Comparison of ENCODE assay signal across 8 cellular contexts in the genomic region with DNA sequence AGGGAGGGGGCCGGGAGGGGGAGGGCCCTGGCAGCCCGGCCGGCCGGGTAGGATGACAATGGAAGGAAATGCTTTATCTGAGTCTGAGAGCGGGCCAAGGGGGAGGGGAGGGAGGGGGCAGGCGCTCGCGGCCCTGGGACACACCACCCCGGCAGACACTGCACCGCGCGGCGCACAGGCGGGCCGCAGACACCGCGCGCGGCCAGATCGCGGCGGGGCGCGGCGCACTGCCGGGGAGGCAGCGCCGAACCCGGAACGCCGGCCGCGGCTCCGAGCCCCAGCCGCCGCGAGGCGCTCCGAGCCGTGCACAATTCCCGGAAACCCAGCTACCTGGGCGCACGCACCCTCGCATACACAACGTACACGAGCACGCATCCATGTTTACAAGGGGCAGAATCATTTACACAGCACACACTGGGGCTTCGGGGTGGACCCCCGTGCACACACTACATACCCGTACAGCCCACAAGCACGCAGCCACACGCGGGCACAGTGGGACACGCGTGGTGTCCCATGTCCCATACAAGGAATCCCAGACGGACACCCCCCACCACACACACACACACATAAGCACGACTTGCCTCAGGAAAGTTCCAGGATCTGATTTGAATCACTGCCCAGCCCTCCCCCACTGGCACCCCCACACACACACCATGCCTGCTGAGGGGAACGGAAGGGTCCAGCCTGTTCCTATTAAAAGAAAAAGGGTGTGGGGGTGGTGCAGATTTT. TPM values are rescaled to one million over a fixed set of nuclear protein-coding genes. Genes with fewer than 3 reads are reported as not detected.
DNase-seq lines count a peak whose midpoint lies in the region; ATAC-seq and TF ChIP-seq lines count a peak whose summit lies in the region.

TSS of gene HDAC7 (minus strand) at position 2 of the 729 bp plus-strand sequence. CDS start 118 bp downstream, outside the sequence.

- peak within 1 kb of the TSS; percentile 84 for H3K4me3 ChIP-seq in AG04449 (ENCODE audit: low read depth, low read length)
- peak within 1 kb of the TSS; percentile 81 for H3K4me3 ChIP-seq in ovary
- peak within 1 kb of the TSS; percentile 82 for H3K4me3 ChIP-seq in upper lobe of right lung

- POLR2A ChIA-PET in AG04449 (lab: Yijun Ruan, JAX): interaction anchor here (0.8 to 3.4 kb wide), 8 partner anchors 8 to 61 kb away, joined by 3 to 14 read pairs (median 8); no protein-coding TSS in a partner anchor

- no peak for TF ChIP-seq EP300 in ovary (IDR thresholded peaks at IDR 0.05)

- DNase-seq in AG04449 (ENCODE audit: low read depth, low spot score) (no peak), HUDEP-2 (lab: John Stamatoyannopoulos, UW; ENCODE audit: unreplicated experiment in 76 of 76) (peak in 65 of 76 experiments; percentile 26 to 84 (median 67)), Right ventricle myocardium inferior (ENCODE audit: missing footprints) (peak; percentile 94), ovary (peak; percentile 85 to 92 (median 91)), upper lobe of right lung (peak; percentile 92)
- peak; percentile 70 for DNase-seq in activated naive CD8-positive, alpha-beta T cell treated with anti-CD3 and anti-CD28 coated beads, Interleukin-2, amount 50 U/mL, for 16 hours (ENCODE audit: low read depth, low spot score)

- peak; percentile 72 for TF ChIP-seq POLR2A in ovary (IDR thresholded peaks at IDR 0.05)

- ATAC-seq in GM18909 (IDR thresholded peaks at IDR 0.05; ENCODE audit: poor library complexity, unreplicated experiment) (peak; percentile 39), SK-N-SH treated with all-trans-retinoic acid at 6 μM for 48 hours (peak; percentile 50), Right ventricle myocardium inferior (peak; percentile 73), upper lobe of right lung (peak; percentile 76)

- H3K27ac ChIP-seq in ovary (peak within 1 kb of the TSS; percentile 93 to 96), upper lobe of right lung (peak within 1 kb of the TSS; percentile 97)

- CTCF ChIA-PET in AG04449 (lab: Yijun Ruan, JAX): interaction anchor here (0.9 to 39.4 kb wide), 6 partner anchors 8 to 105 kb away, joined by 3 to 751 read pairs (median 4); no protein-coding TSS in a partner anchor

- H3K9me3 ChIP-seq in ovary (no peaks in the 10 kb centered on the region), upper lobe of right lung (no peaks in the 10 kb centered on the region)

- H3K36me3 ChIP-seq in ovary: no peaks in the 10 kb centered on the region
- no peaks in the 10 kb centered on the region for H3K36me3 ChIP-seq in upper lobe of right lung

- 0 to 1% (median 1%) methylated on average over 45 to 58 of the region's 58 CpGs for WGBS in ovary, 3 donors

- TF ChIP-seq CTCF in AG04449 (IDR thresholded peaks at IDR 0.05; ENCODE audit: insufficient read depth, low read length, missing control alignments): no peak
- TF ChIP-seq CTCF in ovary (IDR thresholded peaks at IDR 0.05): peak in 1 of 3 donors; percentile 26
- no peak for TF ChIP-seq CTCF in upper lobe of right lung (IDR thresholded peaks at IDR 0.05)

- intact Hi-C loops in Right ventricle myocardium inferior (cut with DNase I): no loop called here
- intact Hi-C loops in ovary (cut with DNase I): loop anchor here in 3 of 4 donors (10.0 kb wide), 2 partner anchors 105 to 735 kb away; no protein-coding TSS in a partner anchor
- intact Hi-C loops in upper lobe of right lung (cut with DNase I): no loop called here

- H3K4me1 ChIP-seq in ovary (ENCODE audit: insufficient read depth) (peaks cover 33% of the 10 kb centered on the region), upper lobe of right lung (peaks cover 83% of the 10 kb centered on the region)

- H3K27me3 ChIP-seq in ovary (no peaks in the 10 kb centered on the region), upper lobe of right lung (no peaks in the 10 kb centered on the region)

TF ChIP-seq in SK-N-SH treated with all-trans-retinoic acid at 6 μM for 48 hours, 23 proteins besides CTCF, POLR2A, EP300 and RAD21:
- TF ChIP-seq RARB (CRISPR knock-in tag; IDR thresholded peaks at IDR 0.05): no peak
- no peak for TF ChIP-seq ZNF8 (CRISPR knock-in tag; IDR thresholded peaks at IDR 0.05)
- TF ChIP-seq, protein P1, sequence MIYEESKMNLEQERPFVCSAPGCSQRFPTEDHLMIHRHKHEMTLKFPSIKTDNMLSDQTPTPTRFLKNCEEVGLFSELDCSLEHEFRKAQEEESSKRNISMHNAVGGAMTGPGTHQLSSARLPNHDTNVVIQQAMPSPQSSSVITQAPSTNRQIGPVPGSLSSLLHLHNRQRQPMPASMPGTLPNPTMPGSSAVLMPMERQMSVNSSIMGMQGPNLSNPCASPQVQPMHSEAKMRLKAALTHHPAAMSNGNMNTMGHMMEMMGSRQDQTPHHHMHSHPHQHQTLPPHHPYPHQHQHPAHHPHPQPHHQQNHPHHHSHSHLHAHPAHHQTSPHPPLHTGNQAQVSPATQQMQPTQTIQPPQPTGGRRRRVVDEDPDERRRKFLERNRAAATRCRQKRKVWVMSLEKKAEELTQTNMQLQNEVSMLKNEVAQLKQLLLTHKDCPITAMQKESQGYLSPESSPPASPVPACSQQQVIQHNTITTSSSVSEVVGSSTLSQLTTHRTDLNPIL (CRISPR knock-in tag; IDR thresholded peaks at IDR 0.05; ENCODE audit: low read depth): no peak
- TF ChIP-seq ZNF565 (CRISPR knock-in tag; conservative IDR thresholded peaks at IDR 0.05; ENCODE audit: low read depth): no peak
- TF ChIP-seq ZFP3 (CRISPR knock-in tag; IDR thresholded peaks at IDR 0.05): no peak
- no peak for TF ChIP-seq SNAI2 (CRISPR knock-in tag; IDR thresholded peaks at IDR 0.05)
- TF ChIP-seq, protein P2, sequence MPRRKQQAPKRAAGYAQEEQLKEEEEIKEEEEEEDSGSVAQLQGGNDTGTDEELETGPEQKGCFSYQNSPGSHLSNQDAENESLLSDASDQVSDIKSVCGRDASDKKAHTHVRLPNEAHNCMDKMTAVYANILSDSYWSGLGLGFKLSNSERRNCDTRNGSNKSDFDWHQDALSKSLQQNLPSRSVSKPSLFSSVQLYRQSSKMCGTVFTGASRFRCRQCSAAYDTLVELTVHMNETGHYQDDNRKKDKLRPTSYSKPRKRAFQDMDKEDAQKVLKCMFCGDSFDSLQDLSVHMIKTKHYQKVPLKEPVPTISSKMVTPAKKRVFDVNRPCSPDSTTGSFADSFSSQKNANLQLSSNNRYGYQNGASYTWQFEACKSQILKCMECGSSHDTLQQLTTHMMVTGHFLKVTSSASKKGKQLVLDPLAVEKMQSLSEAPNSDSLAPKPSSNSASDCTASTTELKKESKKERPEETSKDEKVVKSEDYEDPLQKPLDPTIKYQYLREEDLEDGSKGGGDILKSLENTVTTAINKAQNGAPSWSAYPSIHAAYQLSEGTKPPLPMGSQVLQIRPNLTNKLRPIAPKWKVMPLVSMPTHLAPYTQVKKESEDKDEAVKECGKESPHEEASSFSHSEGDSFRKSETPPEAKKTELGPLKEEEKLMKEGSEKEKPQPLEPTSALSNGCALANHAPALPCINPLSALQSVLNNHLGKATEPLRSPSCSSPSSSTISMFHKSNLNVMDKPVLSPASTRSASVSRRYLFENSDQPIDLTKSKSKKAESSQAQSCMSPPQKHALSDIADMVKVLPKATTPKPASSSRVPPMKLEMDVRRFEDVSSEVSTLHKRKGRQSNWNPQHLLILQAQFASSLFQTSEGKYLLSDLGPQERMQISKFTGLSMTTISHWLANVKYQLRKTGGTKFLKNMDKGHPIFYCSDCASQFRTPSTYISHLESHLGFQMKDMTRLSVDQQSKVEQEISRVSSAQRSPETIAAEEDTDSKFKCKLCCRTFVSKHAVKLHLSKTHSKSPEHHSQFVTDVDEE (CRISPR knock-in tag; IDR thresholded peaks at IDR 0.05): no peak
- no peak for TF ChIP-seq TOX (CRISPR knock-in tag; IDR thresholded peaks at IDR 0.05; ENCODE audit: borderline replicate concordance)

RNA-seq across cellular contexts. Expression of gene HDAC7, which starts in this region (rescaled TPM):
- 38.8 TPM for total RNA-seq in Right ventricle myocardium inferior
- 100 to 1,000 TPM in 5 of 7 donors, 10 to 100 TPM in 2; 47.2 to 151 (median 103) TPM for total RNA-seq in ovary
- polyA plus RNA-seq in ovary: 10 to 100 TPM; 40.1 to 79.4 TPM
- total RNA-seq in upper lobe of right lung: 135 TPM

Comparison
In these comparisons a context has a peak if more than half of its experiments do, and no peak if none do; other contexts are left out.
1. intact Hi-C loops: an anchor here in ovary (10.0 kb wide); none called in Right ventricle myocardium inferior and upper lobe of right lung.